Comparison of ENCODE assay signal across 9 cellular contexts in the genomic region with DNA sequence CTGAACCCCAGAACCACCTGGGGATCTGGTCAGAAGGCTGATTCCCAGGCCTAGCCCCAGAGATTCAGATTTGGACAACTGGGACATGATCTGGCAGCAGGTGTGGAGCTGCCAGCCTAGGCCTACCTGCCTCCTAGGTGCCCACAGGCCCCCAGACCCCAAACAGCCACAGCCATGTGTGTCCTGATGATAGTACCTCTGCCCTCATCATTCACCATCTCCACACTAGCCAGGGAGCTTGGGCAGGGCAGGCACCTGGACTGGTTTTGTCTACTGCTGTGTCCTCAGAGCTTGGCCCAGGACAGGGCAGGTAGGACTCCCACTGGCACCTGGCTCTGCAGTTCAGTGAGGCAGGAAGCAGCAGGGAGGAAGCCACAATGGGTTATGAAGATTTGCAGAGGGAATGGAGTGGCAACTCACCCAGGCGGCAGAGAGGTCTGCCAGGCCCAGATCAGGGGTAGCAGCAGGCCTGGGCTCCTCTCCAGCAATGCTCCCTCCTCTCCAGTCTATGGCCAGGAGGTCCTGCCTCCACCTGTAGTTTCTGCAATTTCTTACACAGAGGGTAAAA. TPM values are rescaled to one million over a fixed set of nuclear protein-coding genes. Genes with fewer than 3 reads are reported as not detected.
DNase-seq lines count a peak whose midpoint lies in the region; ATAC-seq, FAIRE-seq and TF ChIP-seq lines count a peak whose summit lies in the region.
"Had no signal": no experiment of that assay in that cellular context is flagged by ENCODE, and none has a peak within 500 bp of the region (broad histone marks: within the 10 kb centered on the region; RNA-seq: fewer than 3 reads in every experiment).

No MANE protein-coding gene starts in this region.

- no peaks in the 10 kb centered on the region for H3K9me3 Mint-ChIP-seq in activated T-cell treated with anti-CD3 and anti-CD28 coated beads, Interleukin-2, amount 50 U/mL, for 72 hours

- DNase-seq in right atrium auricular region (ENCODE audit: low spot score): no peak
- DNase-seq in cardiac septum (ENCODE audit: low spot score): no peak
- DNase-seq in activated T-cell treated with anti-CD3 and anti-CD28 coated beads, Interleukin-2, amount 50 U/mL, for 72 hours: peak; percentile 23 to 53
- DNase-seq in HepG2 (ENCODE audit: low spot score): no peak
- DNase-seq in upper lobe of right lung: no peak
- no peak for DNase-seq in midbrain (lab: John Stamatoyannopoulos, UW)

- no peak for TF ChIP-seq EP300 in HepG2 (IDR thresholded peaks at IDR 0.05; ENCODE audit: low read depth in 2 of 2, low read length in 2 of 2)
- no peak for TF ChIP-seq EP300 in HepG2 (CRISPR knock-in tag; IDR thresholded peaks at IDR 0.05; ENCODE audit: borderline replicate concordance)

- peak overlapping the region; percentile 76 to 87 for H3K4me3 Mint-ChIP-seq in activated T-cell treated with anti-CD3 and anti-CD28 coated beads, Interleukin-2, amount 50 U/mL, for 72 hours

- no peaks in the 10 kb centered on the region for H3K27me3 Mint-ChIP-seq in activated T-cell treated with anti-CD3 and anti-CD28 coated beads, Interleukin-2, amount 50 U/mL, for 72 hours (ENCODE audit: low read depth)

- no peaks in the 10 kb centered on the region for H3K36me3 ChIP-seq in right atrium auricular region
- no peaks in the 10 kb centered on the region for H3K36me3 ChIP-seq in HepG2 (replicated peaks in 1 of 2; ENCODE audit: control insufficient read depth in 1 of 2, insufficient read depth in 2 of 2, low read length in 2 of 2)
- no peaks in the 10 kb centered on the region for H3K36me3 ChIP-seq in upper lobe of right lung
- H3K36me3 ChIP-seq: pancreas had no signal

- H3K27me3 ChIP-seq in right atrium auricular region: no peaks in the 10 kb centered on the region
- no peaks in the 10 kb centered on the region; a peak in 1 of 5 replicates for H3K27me3 ChIP-seq in HepG2 (ENCODE audit: control insufficient read depth in 1 of 2, insufficient read depth in 2 of 2, low read length in 2 of 2)
- H3K27me3 ChIP-seq in upper lobe of right lung: no peaks in the 10 kb centered on the region
- H3K27me3 ChIP-seq: pancreas had no signal

- H3K27ac Mint-ChIP-seq in activated T-cell treated with anti-CD3 and anti-CD28 coated beads, Interleukin-2, amount 50 U/mL, for 72 hours: peak overlapping the region; percentile 79

- WGBS in HepG2 (ENCODE audit: low lambda C conversion rate): no CpG with 5 or more reads among the region's 1 CpG

- H3K4me1 ChIP-seq in right atrium auricular region: peaks cover 0 to 28% of the 10 kb centered on the region in 2 donors
- H3K4me1 ChIP-seq in HepG2 (ENCODE audit: insufficient read depth, low read length): peaks cover 44% of the 10 kb centered on the region
- peaks cover 16% of the 10 kb centered on the region for H3K4me1 ChIP-seq in upper lobe of right lung

- no peak for FAIRE-seq in HepG2 (lab: Jason Lieb, UNC)
- FAIRE-seq: pancreas had no signal

- H3K27ac ChIP-seq in right atrium auricular region (peak overlapping the region; percentile 88 to 96), HepG2 (ENCODE audit: extremely low read length, insufficient read depth, low read length) (peak overlapping the region; percentile 53), upper lobe of right lung (peak overlapping the region; percentile 97)

- H3K4me1 Mint-ChIP-seq in activated T-cell treated with anti-CD3 and anti-CD28 coated beads, Interleukin-2, amount 50 U/mL, for 72 hours (ENCODE audit: low read depth): peaks cover 56% of the 10 kb centered on the region

- no peak overlapping the region for H3K4me3 ChIP-seq in right atrium auricular region
- H3K4me3 ChIP-seq in HepG2 (replicated peaks in 1 of 3; ENCODE audit: insufficient read depth in 1 of 3, low read depth in 2 of 3, low read length in 3 of 3): no peak overlapping the region; a peak in 1 of 6 replicates
- H3K4me3 ChIP-seq in upper lobe of right lung: peak overlapping the region; percentile 92

- H2AFZ ChIP-seq in HepG2 (ENCODE audit: low read length): no peak overlapping the region

- H3K4me2 ChIP-seq in HepG2 (ENCODE audit: low read depth, low read length): peak overlapping the region; percentile 93

- peak; percentile 4 to 21 for ATAC-seq in activated T-cell treated with anti-CD3 and anti-CD28 coated beads, Interleukin-2, amount 50 U/mL, for 72 hours (replicated peaks in 1 of 2)
- ATAC-seq in HepG2 (peak; percentile 15), upper lobe of right lung (no peak), GM21576 (IDR thresholded peaks at IDR 0.05; ENCODE audit: unreplicated experiment) (no peak), HG03520 (IDR thresholded peaks at IDR 0.05; ENCODE audit: unreplicated experiment) (no peak)

- H3K9ac ChIP-seq in HepG2 (ENCODE audit: insufficient read depth, low read depth, low read length): 0 out of 2 replicates have a peak overlapping the region, but pooled peaks have one; percentile 88

- H3K9me3 ChIP-seq in right atrium auricular region (no peaks in the 10 kb centered on the region), HepG2 (ENCODE audit: low read length) (no peaks in the 10 kb centered on the region), upper lobe of right lung (no peaks in the 10 kb centered on the region)
- H3K9me3 ChIP-seq: pancreas had no signal

- no TSS peak for BruUV-seq in HepG2 (replicated peaks; lab: Mats Ljungman, UMichigan)

- TF ChIP-seq CTCF in right atrium auricular region (IDR thresholded peaks at IDR 0.05) (no peak), HepG2 (CRISPR knock-in tag; IDR thresholded peaks at IDR 0.05) (no peak), upper lobe of right lung (IDR thresholded peaks at IDR 0.05) (no peak)

- peaks cover 8% of the 10 kb centered on the region; the same call in 1 of the 2 replicates for H4K20me1 ChIP-seq in HepG2 (ENCODE audit: insufficient read depth, low read length)

- TF ChIP-seq RAD21 in HepG2 (CRISPR knock-in tag; IDR thresholded peaks at IDR 0.05): no peak

- intact Hi-C loops in cardiac septum (cut with DNase I) (no loop called here), HepG2 (cut with micrococcal nuclease; ENCODE audit: unreplicated experiment) (no loop called here), upper lobe of right lung (cut with DNase I) (no loop called here)

- CTCF ChIA-PET in HepG2 (lab: Yijun Ruan, JAX; ENCODE audit: low intra/inter-chr PET ratio, low total read pairs): no interaction called here

- POLR2A ChIA-PET in HepG2 (lab: Yijun Ruan, JAX): interaction anchor here (1.2 to 2.1 kb wide), 4 partner anchors 11 to 130 kb away, joined by 3 to 7 read pairs (median 6); partner anchors contain the start of genes CNBP, HMCES, IFT122 and MBD4

- H3K79me2 ChIP-seq in HepG2 (ENCODE audit: insufficient read depth, low read length): peaks cover 5% of the 10 kb centered on the region

- 0 out of 4 replicates have a peak, but pooled peaks of 1 of the 2 experiments have one; percentile 31 for TF ChIP-seq POLR2A in HepG2 (IDR thresholded peaks at IDR 0.05; ENCODE audit: insufficient read depth in 1 of 2, low read depth in 2 of 2, low read length in 2 of 2)

- in situ Hi-C loops in HepG2 (cut with HindIII; ENCODE audit: extremely low pct_ligation_motif_present, low pct_unique_long_range_greater_than_20kb): no loop called here

- H3K36me3 Mint-ChIP-seq in activated T-cell treated with anti-CD3 and anti-CD28 coated beads, Interleukin-2, amount 50 U/mL, for 72 hours (ENCODE audit: insufficient read depth in 2 of 2): peaks cover 0 to 5% of the 10 kb centered on the region in 2 donors

TF ChIP-seq in HepG2, 621 proteins besides CTCF, POLR2A, EP300 and RAD21 (continues in another document):
- TF ChIP-seq LCORL (IDR thresholded peaks at IDR 0.05) (no peak), LCORL (CRISPR knock-in tag; IDR thresholded peaks at IDR 0.05) (0 out of 2 replicates have a peak, but pooled peaks have one; percentile 11)

RNA-seq across cellular contexts. Expression of gene HMCES, which starts 34.8 kb away (rescaled TPM):
- total RNA-seq in right atrium auricular region: 10 to 100 TPM; 32.7 to 38.9 TPM
- total RNA-seq in cardiac septum: 32.9 TPM
- 10 to 100 TPM; 66.6 to 84.3 TPM for total RNA-seq in activated T-cell treated with anti-CD3 and anti-CD28 coated beads, Interleukin-2, amount 50 U/mL, for 72 hours
- 37.5 and 52.4 TPM in 2 replicates for total RNA-seq in HepG2 (2016; rRNA removed; fragmentation: Illumina TruSeq; extraction: Trizol)
- total RNA-seq in HepG2 (2016; cell fraction: cytosol; rRNA removed; fragmentation: Illumina TruSeq; extraction: Trizol; ENCODE audit: low read depth): 5.9 and 6.0 TPM in 2 replicates
- 39.9 and 50.0 TPM in 2 replicates for total RNA-seq in HepG2 (2016; cell fraction: insoluble cytoplasmic fraction; rRNA removed; fragmentation: Illumina TruSeq; extraction: Trizol)
- total RNA-seq in HepG2 (2016; cell fraction: membrane; rRNA removed; fragmentation: Illumina TruSeq; extraction: Trizol): 15.6 and 17.9 TPM in 2 replicates
- total RNA-seq in HepG2 (2016; cell fraction: nucleus; rRNA removed; fragmentation: Illumina TruSeq; extraction: Trizol): 19.5 and 22.8 TPM in 2 replicates
- 16.1 and 20.1 TPM in 2 replicates for polyA plus RNA-seq in HepG2 (2011; rRNA removed)
- 12.5 and 16.0 TPM in 2 replicates for polyA plus RNA-seq in HepG2 (2011; cell fraction: cytosol; rRNA removed)
- polyA plus RNA-seq in HepG2 (2011; cell fraction: nucleus; rRNA removed): 7.8 and 11.5 TPM in 2 replicates
- polyA plus RNA-seq in HepG2 (2012): 23.1 and 26.3 TPM in 2 replicates
- 10.2 and 11.1 TPM in 2 replicates for polyA plus RNA-seq in HepG2 (2016; cell fraction: cytosol; fragmentation: Illumina TruSeq; extraction: Trizol; ENCODE audit: low read depth)
- 61.1 and 65.6 TPM in 2 replicates for polyA plus RNA-seq in HepG2 (2016; cell fraction: insoluble cytoplasmic fraction; fragmentation: Illumina TruSeq; extraction: Trizol; ENCODE audit: low read depth)
- 16.9 and 18.1 TPM in 2 replicates for polyA plus RNA-seq in HepG2 (2016; cell fraction: membrane; fragmentation: Illumina TruSeq; extraction: Trizol; ENCODE audit: low read depth)
- 34.4 and 36.9 TPM in 2 replicates for polyA plus RNA-seq in HepG2 (2016; cell fraction: nucleus; fragmentation: Illumina TruSeq; extraction: Trizol; ENCODE audit: insufficient read depth, low read depth)
- 9.7 and 17.6 TPM in 2 replicates for polyA minus RNA-seq in HepG2 (2011; rRNA and poly(A)+ RNA removed; ENCODE audit: low replicate concordance)
- polyA minus RNA-seq in HepG2 (2011; cell fraction: cytosol; rRNA and poly(A)+ RNA removed): 12.7 and 20.2 TPM in 2 replicates
- 7.2 and 8.7 TPM in 2 replicates for polyA minus RNA-seq in HepG2 (2011; cell fraction: nucleus; rRNA and poly(A)+ RNA removed)
- total RNA-seq in upper lobe of right lung: 34.8 TPM

Comparison
In these comparisons a context has a peak if more than half of its experiments do, and no peak if none do; other contexts are left out.
1. DNase-seq: peak in activated T-cell treated with anti-CD3 and anti-CD28 coated beads, Interleukin-2, amount 50 U/mL, for 72 hours (2 of 2); none in right atrium auricular region (single experiment), cardiac septum (single experiment), HepG2 (single experiment), upper lobe of right lung (single experiment) and midbrain (single experiment).
2. ATAC-seq: peak in activated T-cell treated with anti-CD3 and anti-CD28 coated beads, Interleukin-2, amount 50 U/mL, for 72 hours (2 of 2) and HepG2 (single experiment); none in upper lobe of right lung (single experiment), GM21576 (single experiment) and HG03520 (single experiment).
3. Peak in every context shown above with its lines, with median percentiles within 50 percentile points of each other: H3K27ac ChIP-seq.